ENCODE assay signal across 21 cellular contexts in the genomic region with DNA sequence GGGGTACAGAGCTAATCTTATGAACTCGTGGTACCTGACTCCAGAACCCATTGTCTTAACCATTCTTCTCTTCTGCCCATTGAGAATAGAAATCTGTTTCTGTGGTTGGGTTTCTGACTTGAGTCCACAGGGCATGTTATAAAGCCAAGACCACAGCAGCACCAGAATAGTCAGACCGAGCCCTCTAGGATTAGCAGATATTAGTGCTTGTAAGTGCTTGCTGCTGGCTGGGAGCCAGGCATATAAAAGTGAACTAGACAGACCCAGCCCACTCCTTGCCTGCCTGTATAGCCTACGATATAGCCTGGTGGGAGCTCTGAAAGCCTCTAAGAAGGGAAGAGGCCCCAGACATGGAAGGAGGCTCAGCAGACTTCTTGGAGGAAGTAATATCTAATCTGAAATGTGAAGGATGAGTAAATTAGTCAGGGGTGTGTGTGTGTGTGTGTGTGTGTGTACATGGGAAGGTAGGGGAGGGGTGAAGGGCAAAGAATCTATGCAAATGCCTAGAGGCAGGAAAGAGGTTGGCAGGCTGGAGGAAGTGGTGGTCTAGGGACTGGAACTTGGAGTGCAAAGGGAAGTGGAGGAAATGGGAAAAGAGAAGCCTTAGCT.
"Had no signal": no experiment of that assay in that cellular context is flagged by ENCODE, and none has a peak within 500 bp of the region (broad histone marks: within the 10 kb centered on the region; RNA-seq: fewer than 3 reads in every experiment).

No MANE protein-coding gene starts in this region.

- H3K4me2 ChIP-seq: smooth muscle cell had no signal

- H3K4me1 ChIP-seq: ascending aorta, esophagus muscularis mucosa, right lobe of liver, suprapubic skin, transverse colon, vagina had no signal

- DNase-seq: activated CD4-positive, alpha-beta T cell treated with anti-CD3 and anti-CD28 coated beads, Interleukin-2, amount 10 ng/mL, durations not matched to agents 7 days and 5 days; activated CD8-positive, alpha-beta T cell treated with anti-CD3 and anti-CD28 coated beads, Interleukin-2, amount 10 ng/mL, durations not matched to agents 7 days and 5 days; activated effector memory CD4-positive, alpha-beta T cell treated with Interleukin-2 at 50 U/mL for 16 hours; activated naive CD4-positive, alpha-beta T cell treated with anti-CD3 and anti-CD28 coated beads, Interleukin-2, amount 50 U/mL, for 16 hours; activated T-cell treated with anti-CD3 and anti-CD28 coated beads, Interleukin-2, amount 50 U/mL, for 24 hours; cortex of kidney; effector CD4-positive, alpha-beta T cell; mesendoderm; naive thymus-derived CD4-positive, alpha-beta T cell; ovary; right lobe of liver; stimulated activated CD4-positive, alpha-beta T cell treated with anti-CD3 and anti-CD28 coated beads, Interleukin-4, amount 100 ng/mL, for 1 hour; stimulated activated naive CD8-positive, alpha-beta T cell treated with anti-CD3 and anti-CD28 coated beads, Interleukin-15, amount 100 ng/mL, for 72 hours; T-helper 9 cell; transverse colon had no signal

- H3K4me3 Mint-ChIP-seq: activated CD4-positive, alpha-beta T cell treated with anti-CD3 and anti-CD28 coated beads, Interleukin-2, amount 10 ng/mL, durations not matched to agents 7 days and 5 days; activated CD8-positive, alpha-beta T cell treated with anti-CD3 and anti-CD28 coated beads, Interleukin-2, amount 10 ng/mL, durations not matched to agents 7 days and 5 days; activated T-cell treated with anti-CD3 and anti-CD28 coated beads, Interleukin-2, amount 50 U/mL, for 24 hours; central memory CD8-positive, alpha-beta T cell; naive thymus-derived CD4-positive, alpha-beta T cell; stimulated activated naive CD8-positive, alpha-beta T cell treated with anti-CD3 and anti-CD28 coated beads, Interleukin-15, amount 100 ng/mL, for 72 hours had no signal

- H3K4me3 ChIP-seq: ascending aorta, esophagus muscularis mucosa, ovary, right lobe of liver, smooth muscle cell, suprapubic skin, transverse colon, vagina had no signal

- H3K27ac Mint-ChIP-seq: activated CD4-positive, alpha-beta T cell treated with anti-CD3 and anti-CD28 coated beads, Interleukin-2, amount 10 ng/mL, durations not matched to agents 7 days and 5 days; activated CD8-positive, alpha-beta T cell treated with anti-CD3 and anti-CD28 coated beads, Interleukin-2, amount 10 ng/mL, durations not matched to agents 7 days and 5 days; activated T-cell treated with anti-CD3 and anti-CD28 coated beads, Interleukin-2, amount 50 U/mL, for 24 hours; naive thymus-derived CD4-positive, alpha-beta T cell; stimulated activated naive CD8-positive, alpha-beta T cell treated with anti-CD3 and anti-CD28 coated beads, Interleukin-15, amount 100 ng/mL, for 72 hours had no signal

- H3K27ac ChIP-seq: ascending aorta, esophagus muscularis mucosa, ovary, right lobe of liver, suprapubic skin, transverse colon, vagina had no signal

- H3K36me3 ChIP-seq: ascending aorta, esophagus muscularis mucosa, ovary, right lobe of liver, suprapubic skin, transverse colon, vagina had no signal

- H3K9me3 ChIP-seq: ascending aorta, esophagus muscularis mucosa, ovary, right lobe of liver, suprapubic skin, transverse colon, vagina had no signal

- H3K27me3 Mint-ChIP-seq: activated CD4-positive, alpha-beta T cell treated with anti-CD3 and anti-CD28 coated beads, Interleukin-2, amount 10 ng/mL, durations not matched to agents 7 days and 5 days; central memory CD8-positive, alpha-beta T cell had no signal

- H3K4me1 Mint-ChIP-seq: activated CD4-positive, alpha-beta T cell treated with anti-CD3 and anti-CD28 coated beads, Interleukin-2, amount 10 ng/mL, durations not matched to agents 7 days and 5 days; central memory CD8-positive, alpha-beta T cell; naive thymus-derived CD4-positive, alpha-beta T cell; stimulated activated naive CD8-positive, alpha-beta T cell treated with anti-CD3 and anti-CD28 coated beads, Interleukin-15, amount 100 ng/mL, for 72 hours had no signal

- H3K27me3 ChIP-seq: ascending aorta, esophagus muscularis mucosa, ovary, right lobe of liver, suprapubic skin, transverse colon, vagina had no signal
